Comparison of ENCODE assay signal across 1 cellular context in genomic region chr3:52225452-52226228, GRCh38.
TF ChIP-seq lines count a peak whose summit lies in the region.

A gene with protein sequence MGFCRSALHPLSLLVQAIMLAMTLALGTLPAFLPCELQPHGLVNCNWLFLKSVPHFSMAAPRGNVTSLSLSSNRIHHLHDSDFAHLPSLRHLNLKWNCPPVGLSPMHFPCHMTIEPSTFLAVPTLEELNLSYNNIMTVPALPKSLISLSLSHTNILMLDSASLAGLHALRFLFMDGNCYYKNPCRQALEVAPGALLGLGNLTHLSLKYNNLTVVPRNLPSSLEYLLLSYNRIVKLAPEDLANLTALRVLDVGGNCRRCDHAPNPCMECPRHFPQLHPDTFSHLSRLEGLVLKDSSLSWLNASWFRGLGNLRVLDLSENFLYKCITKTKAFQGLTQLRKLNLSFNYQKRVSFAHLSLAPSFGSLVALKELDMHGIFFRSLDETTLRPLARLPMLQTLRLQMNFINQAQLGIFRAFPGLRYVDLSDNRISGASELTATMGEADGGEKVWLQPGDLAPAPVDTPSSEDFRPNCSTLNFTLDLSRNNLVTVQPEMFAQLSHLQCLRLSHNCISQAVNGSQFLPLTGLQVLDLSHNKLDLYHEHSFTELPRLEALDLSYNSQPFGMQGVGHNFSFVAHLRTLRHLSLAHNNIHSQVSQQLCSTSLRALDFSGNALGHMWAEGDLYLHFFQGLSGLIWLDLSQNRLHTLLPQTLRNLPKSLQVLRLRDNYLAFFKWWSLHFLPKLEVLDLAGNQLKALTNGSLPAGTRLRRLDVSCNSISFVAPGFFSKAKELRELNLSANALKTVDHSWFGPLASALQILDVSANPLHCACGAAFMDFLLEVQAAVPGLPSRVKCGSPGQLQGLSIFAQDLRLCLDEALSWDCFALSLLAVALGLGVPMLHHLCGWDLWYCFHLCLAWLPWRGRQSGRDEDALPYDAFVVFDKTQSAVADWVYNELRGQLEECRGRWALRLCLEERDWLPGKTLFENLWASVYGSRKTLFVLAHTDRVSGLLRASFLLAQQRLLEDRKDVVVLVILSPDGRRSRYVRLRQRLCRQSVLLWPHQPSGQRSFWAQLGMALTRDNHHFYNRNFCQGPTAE (minus strand): TSS chr3:52225645. CDS start chr3:52225529, 116 bp downstream.

TF ChIP-seq in GM23338, 12 proteins besides CTCF, POLR2A, EP300 and RAD21 (continued from another document):
- TF ChIP-seq ZNF462 (CRISPR knock-in tag; IDR thresholded peaks at IDR 0.05) (no peak), POLR2AphosphoS5 (IDR thresholded peaks at IDR 0.05; ENCODE audit: low read depth) (no peak)
- TF ChIP-seq, protein P1, sequence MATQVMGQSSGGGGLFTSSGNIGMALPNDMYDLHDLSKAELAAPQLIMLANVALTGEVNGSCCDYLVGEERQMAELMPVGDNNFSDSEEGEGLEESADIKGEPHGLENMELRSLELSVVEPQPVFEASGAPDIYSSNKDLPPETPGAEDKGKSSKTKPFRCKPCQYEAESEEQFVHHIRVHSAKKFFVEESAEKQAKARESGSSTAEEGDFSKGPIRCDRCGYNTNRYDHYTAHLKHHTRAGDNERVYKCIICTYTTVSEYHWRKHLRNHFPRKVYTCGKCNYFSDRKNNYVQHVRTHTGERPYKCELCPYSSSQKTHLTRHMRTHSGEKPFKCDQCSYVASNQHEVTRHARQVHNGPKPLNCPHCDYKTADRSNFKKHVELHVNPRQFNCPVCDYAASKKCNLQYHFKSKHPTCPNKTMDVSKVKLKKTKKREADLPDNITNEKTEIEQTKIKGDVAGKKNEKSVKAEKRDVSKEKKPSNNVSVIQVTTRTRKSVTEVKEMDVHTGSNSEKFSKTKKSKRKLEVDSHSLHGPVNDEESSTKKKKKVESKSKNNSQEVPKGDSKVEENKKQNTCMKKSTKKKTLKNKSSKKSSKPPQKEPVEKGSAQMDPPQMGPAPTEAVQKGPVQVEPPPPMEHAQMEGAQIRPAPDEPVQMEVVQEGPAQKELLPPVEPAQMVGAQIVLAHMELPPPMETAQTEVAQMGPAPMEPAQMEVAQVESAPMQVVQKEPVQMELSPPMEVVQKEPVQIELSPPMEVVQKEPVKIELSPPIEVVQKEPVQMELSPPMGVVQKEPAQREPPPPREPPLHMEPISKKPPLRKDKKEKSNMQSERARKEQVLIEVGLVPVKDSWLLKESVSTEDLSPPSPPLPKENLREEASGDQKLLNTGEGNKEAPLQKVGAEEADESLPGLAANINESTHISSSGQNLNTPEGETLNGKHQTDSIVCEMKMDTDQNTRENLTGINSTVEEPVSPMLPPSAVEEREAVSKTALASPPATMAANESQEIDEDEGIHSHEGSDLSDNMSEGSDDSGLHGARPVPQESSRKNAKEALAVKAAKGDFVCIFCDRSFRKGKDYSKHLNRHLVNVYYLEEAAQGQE (IDR thresholded peaks at IDR 0.05; ENCODE audit: unreplicated experiment), result no peak
